Comparison of ENCODE assay signal across 27 cellular contexts in the genomic region with DNA sequence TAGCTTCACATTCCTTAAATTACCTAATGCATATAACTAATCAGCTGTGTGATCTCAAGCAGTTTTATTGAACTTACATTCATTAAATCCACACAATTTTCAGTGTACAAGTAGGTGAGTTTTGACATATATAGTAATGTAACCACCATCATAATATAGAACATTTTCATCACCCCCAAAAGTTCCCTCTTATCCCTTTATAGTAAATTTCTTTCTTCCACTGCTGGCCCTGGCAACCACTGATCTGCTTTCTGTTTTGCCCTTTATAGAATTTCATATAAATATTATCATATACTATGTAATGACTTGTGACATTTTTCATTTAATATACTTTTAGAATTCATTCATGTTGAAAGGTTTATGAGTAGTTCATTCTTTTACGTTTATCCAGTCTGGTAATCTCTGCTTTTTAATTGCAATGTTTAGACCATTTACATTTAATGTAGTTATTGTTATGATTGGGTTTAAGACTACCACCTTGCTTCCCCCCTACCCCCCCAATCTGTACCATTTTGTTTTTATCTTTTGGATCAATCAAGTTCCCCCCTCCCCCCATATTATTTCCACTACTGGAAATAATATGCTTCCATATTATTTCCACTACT.
DNase-seq lines count a peak whose midpoint lies in the region; ATAC-seq, FAIRE-seq and TF ChIP-seq lines count a peak whose summit lies in the region.
"Had no signal": no experiment of that assay in that cellular context is flagged by ENCODE, and none has a peak within 500 bp of the region (broad histone marks: within the 10 kb centered on the region; RNA-seq: fewer than 3 reads in every experiment).

No MANE protein-coding gene starts in this region.

- H3K4me1 ChIP-seq in HepG2 (ENCODE audit: insufficient read depth, low read length): no peaks in the 10 kb centered on the region
- H3K4me1 ChIP-seq in right lobe of liver: no peaks in the 10 kb centered on the region
- H3K4me1 ChIP-seq in HCT116 (ENCODE audit: control insufficient read depth in 1 of 2, insufficient read depth in 2 of 2, low read length in 2 of 2): no peaks in the 10 kb centered on the region
- H3K4me1 ChIP-seq in GM12878 (ENCODE audit: control insufficient read depth, insufficient read depth, low read length): no peaks in the 10 kb centered on the region
- H3K4me1 ChIP-seq: BE2C, BLaER1 had no signal

- H3K9me2 ChIP-seq in HCT116 (ENCODE audit: insufficient read depth): no peaks in the 10 kb centered on the region

- H3K79me2 ChIP-seq in HepG2 (ENCODE audit: insufficient read depth, low read length): no peaks in the 10 kb centered on the region
- no peaks in the 10 kb centered on the region for H3K79me2 ChIP-seq in HCT116 (ENCODE audit: insufficient read depth, low read length)
- no peaks in the 10 kb centered on the region for H3K79me2 ChIP-seq in GM12878 (ENCODE audit: control insufficient read depth, insufficient read depth, low read length)

- H3K27me3 Mint-ChIP-seq in endothelial cell (ENCODE audit: unreplicated experiment) (no peaks in the 10 kb centered on the region), glutamatergic neuron (ENCODE audit: unreplicated experiment) (no peaks in the 10 kb centered on the region)
- H3K27me3 Mint-ChIP-seq: CD4-positive, alpha-beta memory T cell; CD4-positive, CD25-positive, alpha-beta regulatory T cell; CD8-positive, alpha-beta memory T cell had no signal

- H3K9me3 ChIP-seq in HepG2 (ENCODE audit: low read length): peaks cover 8% of the 10 kb centered on the region; the same call in 1 of the 2 replicates
- no peaks in the 10 kb centered on the region for H3K9me3 ChIP-seq in right lobe of liver
- H3K9me3 ChIP-seq in HCT116 (ENCODE audit: control insufficient read depth in 1 of 2, insufficient read depth in 1 of 2, low read depth in 1 of 2, low read length in 2 of 2): peaks cover 7 to 12% of the 10 kb centered on the region in 2 experiments; a peak in 3 of 4 replicates
- no peaks in the 10 kb centered on the region; the same call in 1 of the 3 replicates for H3K9me3 ChIP-seq in GM12878 (replicated peaks; ENCODE audit: control insufficient read depth, insufficient read depth, low read length)
- H3K9me3 ChIP-seq: BE2C had no signal

- TF ChIP-seq EP300 in HepG2 (IDR thresholded peaks at IDR 0.05; ENCODE audit: low read depth in 2 of 2, low read length in 2 of 2) (no peak), HepG2 (CRISPR knock-in tag; IDR thresholded peaks at IDR 0.05; ENCODE audit: borderline replicate concordance) (no peak), GM12878 (IDR thresholded peaks at IDR 0.05; ENCODE audit: borderline replicate concordance in 1 of 2, control insufficient read depth in 1 of 2, low read depth in 2 of 2, low read length in 2 of 2) (no peak)

- H3K27ac ChIP-seq in HepG2 (ENCODE audit: extremely low read length, insufficient read depth, low read length): no peak overlapping the region
- H3K27ac ChIP-seq in right lobe of liver: no peak overlapping the region
- H3K27ac ChIP-seq in HCT116 (ENCODE audit: low read depth, low read length): no peak overlapping the region
- H3K27ac ChIP-seq in GM12878 (ENCODE audit: control insufficient read depth, insufficient read depth): no peak overlapping the region
- H3K27ac ChIP-seq: 22Rv1, BLaER1 had no signal

- in situ Hi-C loops in HepG2 (cut with HindIII; ENCODE audit: extremely low pct_ligation_motif_present, low pct_unique_long_range_greater_than_20kb) (no loop called here), GM12878 (cut with MboI) (no loop called here)

- FAIRE-seq in HepG2 (lab: Jason Lieb, UNC) (no peak), GM12878 (lab: Jason Lieb, UNC) (no peak), urothelium cell line (lab: Jason Lieb, UNC) (peak; percentile 32)
- FAIRE-seq: GM12892, GM18507 had no signal

- H3K27ac Mint-ChIP-seq in endothelial cell (ENCODE audit: unreplicated experiment): no peak overlapping the region
- H3K27ac Mint-ChIP-seq in glutamatergic neuron (ENCODE audit: unreplicated experiment): no peak overlapping the region
- H3K27ac Mint-ChIP-seq: CD14-positive monocyte; CD4-positive, alpha-beta memory T cell; CD4-positive, CD25-positive, alpha-beta regulatory T cell; CD8-positive, alpha-beta memory T cell had no signal

- H3K36me3 ChIP-seq in HepG2 (replicated peaks in 1 of 2; ENCODE audit: control insufficient read depth in 1 of 2, insufficient read depth in 2 of 2, low read length in 2 of 2): peaks cover under 1 to 6% of the 10 kb centered on the region in 2 experiments; a peak in 1 of 5 replicates
- no peaks in the 10 kb centered on the region for H3K36me3 ChIP-seq in right lobe of liver
- H3K36me3 ChIP-seq in HCT116 (ENCODE audit: control insufficient read depth in 1 of 2, insufficient read depth in 2 of 2, low read length in 2 of 2): peaks cover 0 to 15% of the 10 kb centered on the region in 2 experiments; a peak in 2 of 4 replicates
- H3K36me3 ChIP-seq in GM12878 (ENCODE audit: control insufficient read depth in 2 of 2, insufficient read depth in 2 of 2, low read length in 1 of 2): no peaks in the 10 kb centered on the region
- H3K36me3 ChIP-seq: BE2C had no signal

- WGBS in HepG2 (ENCODE audit: low lambda C conversion rate): 100% methylated on average over 1 of the region's 1 CpG
- 100% methylated on average over 1 of the region's 1 CpG for WGBS in right lobe of liver (ENCODE audit: insufficient coverage, low coverage, low lambda C conversion rate, missing lambda C conversion rate)
- 86% methylated on average over 1 of the region's 1 CpG for WGBS in GM12878 (ENCODE audit: insufficient coverage, insufficient replicate concordance, low lambda C conversion rate, missing lambda C conversion rate)

- no peaks in the 10 kb centered on the region for H3K27me3 ChIP-seq in HepG2 (ENCODE audit: control insufficient read depth in 1 of 2, insufficient read depth in 2 of 2, low read length in 2 of 2)
- H3K27me3 ChIP-seq in right lobe of liver: no peaks in the 10 kb centered on the region
- H3K27me3 ChIP-seq in HCT116 (ENCODE audit: insufficient read depth, low read length): no peaks in the 10 kb centered on the region
- H3K27me3 ChIP-seq in GM12878 (replicated peaks in 1 of 2; ENCODE audit: control insufficient read depth in 2 of 2, insufficient read depth in 2 of 2, low read length in 1 of 2): no peaks in the 10 kb centered on the region
- H3K27me3 ChIP-seq: BE2C, BLaER1 had no signal

- intact Hi-C loops in HepG2 (cut with micrococcal nuclease; ENCODE audit: unreplicated experiment): no loop called here
- intact Hi-C loops in right lobe of liver (cut with DNase I): no loop called here
- intact Hi-C loops in HCT116 (cut with micrococcal nuclease): no loop called here
- intact Hi-C loops in GM12878 (cut with micrococcal nuclease; ENCODE audit: unreplicated experiment): no loop called here

- H4K20me1 ChIP-seq in HepG2 (ENCODE audit: insufficient read depth, low read length): no peaks in the 10 kb centered on the region
- H4K20me1 ChIP-seq in HCT116 (ENCODE audit: insufficient read depth): no peaks in the 10 kb centered on the region
- H4K20me1 ChIP-seq in GM12878 (ENCODE audit: control insufficient read depth, insufficient read depth): no peaks in the 10 kb centered on the region
- H4K20me1 ChIP-seq: BLaER1 had no signal

- SMC1A ChIA-PET in GM12878 (lab: Charles Lee; ENCODE audit: uncharacterized antibody, unreplicated experiment): no interaction called here

- H3K9me3 Mint-ChIP-seq in endothelial cell (ENCODE audit: unreplicated experiment) (no peaks in the 10 kb centered on the region), glutamatergic neuron (ENCODE audit: unreplicated experiment) (peaks cover 1% of the 10 kb centered on the region)

- BruUV-seq in HepG2 (replicated peaks; lab: Mats Ljungman, UMichigan): no TSS peak
- no TSS peak for BruUV-seq in HCT116 (replicated peaks; lab: Mats Ljungman, UMichigan)
- no TSS peak for BruUV-seq in GM12878 (replicated peaks; lab: Mats Ljungman, UMichigan)

- RAD21 ChIA-PET in HCT116 (lab: Charles Lee; ENCODE audit: low non-redundant PET in 1 of 2, low total read pairs in 2 of 2, uncharacterized antibody in 2 of 2, unreplicated experiment in 2 of 2) (no interaction called here), GM12878 (lab: Charles Lee; ENCODE audit: unreplicated experiment) (no interaction called here)

- no peak for TF ChIP-seq RAD21 in HepG2 (CRISPR knock-in tag; IDR thresholded peaks at IDR 0.05)
- no peak for TF ChIP-seq RAD21 in HCT116 (IDR thresholded peaks at IDR 0.05; ENCODE audit: low read depth)
- no peak for TF ChIP-seq RAD21 in GM12878 (IDR thresholded peaks at IDR 0.05; ENCODE audit: insufficient read depth, low read depth, low read length)

- ATAC-seq in HepG2: no peak
- ATAC-seq in right lobe of liver: no peak
- ATAC-seq in HCT116: no peak
- no peak for ATAC-seq in GM12878
- ATAC-seq in GM21367 (IDR thresholded peaks at IDR 0.05; ENCODE audit: unreplicated experiment): no peak

- H3K4me1 Mint-ChIP-seq in endothelial cell (ENCODE audit: unreplicated experiment) (no peaks in the 10 kb centered on the region), glutamatergic neuron (ENCODE audit: low read depth, unreplicated experiment) (no peaks in the 10 kb centered on the region)
- H3K4me1 Mint-ChIP-seq: CD14-positive monocyte; CD4-positive, alpha-beta memory T cell; CD4-positive, CD25-positive, alpha-beta regulatory T cell; CD8-positive, alpha-beta memory T cell had no signal

- POLR2A ChIA-PET in HepG2 (lab: Yijun Ruan, JAX) (no interaction called here), HCT116 (lab: Charles Lee) (no interaction called here), GM12878 (lab: Charles Lee) (no interaction called here)

- no peak overlapping the region for H3K9ac ChIP-seq in HepG2 (ENCODE audit: insufficient read depth, low read depth, low read length)
- H3K9ac ChIP-seq in HCT116 (ENCODE audit: low read length): no peak overlapping the region
- H3K9ac ChIP-seq in GM12878 (ENCODE audit: control insufficient read depth, insufficient read depth, low read length): no peak overlapping the region
- H3K9ac ChIP-seq: BLaER1 had no signal

- TF ChIP-seq POLR2A in HepG2 (IDR thresholded peaks at IDR 0.05; ENCODE audit: insufficient read depth in 1 of 2, low read depth in 2 of 2, low read length in 2 of 2) (no peak), right lobe of liver (IDR thresholded peaks at IDR 0.05) (no peak), HCT116 (IDR thresholded peaks at IDR 0.05; ENCODE audit: borderline replicate concordance, extremely low read depth, insufficient read depth, insufficient read length) (no peak), GM12878 (IDR thresholded peaks at IDR 0.05; ENCODE audit: low read depth, low read length) (no peak)

- H3K36me3 Mint-ChIP-seq in endothelial cell (ENCODE audit: low read depth, unreplicated experiment): peaks cover 4% of the 10 kb centered on the region
- peaks cover 6% of the 10 kb centered on the region for H3K36me3 Mint-ChIP-seq in glutamatergic neuron (ENCODE audit: unreplicated experiment)

- CTCF ChIA-PET in HepG2 (lab: Yijun Ruan, JAX; ENCODE audit: low intra/inter-chr PET ratio, low total read pairs) (no interaction called here), HCT116 (lab: Charles Lee) (no interaction called here), GM12878 (lab: Yijun Ruan, JAX) (interaction anchor here (1.0 to 1.4 kb wide), 2 partner anchors 11 to 120 kb away, joined by 3 to 4 read pairs; no protein-coding TSS in a partner anchor)

- H3K4me3 Mint-ChIP-seq in endothelial cell (ENCODE audit: unreplicated experiment) (no peak overlapping the region), glutamatergic neuron (ENCODE audit: unreplicated experiment) (no peak overlapping the region)
- H3K4me3 Mint-ChIP-seq: CD14-positive monocyte; CD4-positive, alpha-beta memory T cell; CD4-positive, CD25-positive, alpha-beta regulatory T cell; CD8-positive, alpha-beta memory T cell had no signal

- DNase-seq in HepG2 (ENCODE audit: low spot score) (no peak), right lobe of liver (no peak), HCT116 (ENCODE audit: low read depth, low spot score) (no peak), GM12878 (ENCODE audit: low read depth, low spot score) (no peak), urothelium cell line (ENCODE audit: low spot score) (no peak), endothelial cell (ENCODE audit: low spot score) (no peak), glutamatergic neuron (no peak)
- DNase-seq: ACHN; BE2C; C1 segment of cervical spinal cord; CD4-positive, alpha-beta memory T cell; CD4-positive, CD25-positive, alpha-beta regulatory T cell; CD8-positive, alpha-beta memory T cell; COR-L47; DMS 273 treated with DMSO at 0.1 percent for 48 hours; DMS153; DMS53; DMS79; DND-41; EL; GF-D8 had no signal

- H3K4me3 ChIP-seq in HepG2 (replicated peaks in 1 of 3; ENCODE audit: insufficient read depth in 1 of 3, low read depth in 2 of 3, low read length in 3 of 3): no peak overlapping the region
- no peak overlapping the region for H3K4me3 ChIP-seq in right lobe of liver
- H3K4me3 ChIP-seq in HCT116 (replicated peaks in 1 of 2; ENCODE audit: low read depth in 1 of 2, low read length in 2 of 2): no peak overlapping the region
- H3K4me3 ChIP-seq in GM12878: no peak overlapping the region
- H3K4me3 ChIP-seq: BLaER1 had no signal

- no peak overlapping the region for H2AFZ ChIP-seq in HepG2 (ENCODE audit: low read length)
- H2AFZ ChIP-seq in HCT116 (ENCODE audit: low read depth, low read length, poor library complexity, severe bottlenecking): no peak overlapping the region
- H2AFZ ChIP-seq in GM12878 (ENCODE audit: control insufficient read depth, low read depth, low read length): no peak overlapping the region

- TF ChIP-seq CTCF in HepG2 (CRISPR knock-in tag; IDR thresholded peaks at IDR 0.05): no peak
- no peak for TF ChIP-seq CTCF in right lobe of liver (IDR thresholded peaks at IDR 0.05)
- TF ChIP-seq CTCF in HCT116 (IDR thresholded peaks at IDR 0.05 in 2 of 3, conservative IDR thresholded peaks at IDR 0.05 in 1 of 3; ENCODE audit: borderline replicate concordance in 1 of 3, insufficient read depth in 1 of 3, low read depth in 2 of 3, low read length in 2 of 3): no peak
- no peak for TF ChIP-seq CTCF in GM12878 (IDR thresholded peaks at IDR 0.05 in 2 of 3, conservative IDR thresholded peaks at IDR 0.05 in 1 of 3; ENCODE audit: control insufficient read depth in 2 of 3, extremely low read depth in 1 of 3, insufficient read depth in 1 of 3, low read depth in 3 of 3, low read length in 3 of 3)
- TF ChIP-seq CTCF in endothelial cell (IDR thresholded peaks at IDR 0.05; ENCODE audit: unreplicated experiment): no peak
- no peak for TF ChIP-seq CTCF in glutamatergic neuron (IDR thresholded peaks at IDR 0.05; ENCODE audit: partially characterized antibody, unreplicated experiment)

- H3K4me2 ChIP-seq in HepG2 (ENCODE audit: low read depth, low read length): no peak overlapping the region
- no peak overlapping the region for H3K4me2 ChIP-seq in HCT116 (ENCODE audit: low read length)
- H3K4me2 ChIP-seq in GM12878 (ENCODE audit: control insufficient read depth, insufficient read depth): no peak overlapping the region
- H3K4me2 ChIP-seq: BLaER1 had no signal
